Comparison of ENCODE assay signal across 9 cellular contexts in genomic region chr7:95213809-95214492, GRCh38.
DNase-seq lines count a peak whose midpoint lies in the region; ATAC-seq and TF ChIP-seq lines count a peak whose summit lies in the region.
"Had no signal": no experiment of that assay in that cellular context is flagged by ENCODE, and none has a peak within 500 bp of the region (broad histone marks: within the 10 kb centered on the region; RNA-seq: fewer than 3 reads in every experiment).

No MANE protein-coding gene starts in this region.

- no peak overlapping the region for H3K27ac Mint-ChIP-seq in WTC11

- no peaks in the 10 kb centered on the region for H3K36me3 ChIP-seq in heart right ventricle

- no peaks in the 10 kb centered on the region for H3K4me1 Mint-ChIP-seq in WTC11

- no peak overlapping the region for H3K4me3 Mint-ChIP-seq in WTC11

- intact Hi-C loops in heart right ventricle (cut with DNase I): no loop called here

- WGBS in heart right ventricle, 2 donors: 36 to 53% methylated on average over 6 of the region's 6 CpGs

- CTCF ChIA-PET in WTC11 (lab: Charles Lee): no interaction called here

- H3K4me1 ChIP-seq in heart right ventricle: peaks cover 0 to 13% (median 0%) of the 10 kb centered on the region in 9 donors

- H3K27ac ChIP-seq in heart right ventricle: peak overlapping the region in 3 of 10 donors; percentile 37 to 62 (median 55)

- no peaks in the 10 kb centered on the region for H3K27me3 Mint-ChIP-seq in WTC11 (ENCODE audit: low read depth)

- DNase-seq in Ammon's horn (ENCODE audit: low spot score) (peak; percentile 64), anterior cingulate cortex (lab: John Stamatoyannopoulos, UW) (peak in 51 of 58 donors; percentile 10 to 85 (median 53)), heart right ventricle (peak; percentile 66 to 76), putamen (ENCODE audit: low spot score) (peak; percentile 44), WTC11 (ENCODE audit: low spot score) (no peak)
- DNase-seq: NCI-H1930 had no signal

- ATAC-seq in heart right ventricle (peak; percentile 84 to 99 (median 92)), HG03097 (IDR thresholded peaks at IDR 0.05; ENCODE audit: low FRiP score, unreplicated experiment) (no peak), WTC11 (no peak), GM19023 (IDR thresholded peaks at IDR 0.05; ENCODE audit: unreplicated experiment) (no peak), HG03025 (IDR thresholded peaks at IDR 0.05; ENCODE audit: low FRiP score, unreplicated experiment) (no peak)

- H3K9me3 ChIP-seq in heart right ventricle: peaks cover 0 to 17% (median 0%) of the 10 kb centered on the region in 11 donors

- POLR2A ChIA-PET in WTC11 (lab: Charles Lee): no interaction called here

- TF ChIP-seq CTCF in heart right ventricle (IDR thresholded peaks at IDR 0.05) (no peak), WTC11 (IDR thresholded peaks at IDR 0.05) (no peak)

- H3K27me3 ChIP-seq in heart right ventricle: no peaks in the 10 kb centered on the region

- H3K9me3 Mint-ChIP-seq in WTC11: peaks cover 10% of the 10 kb centered on the region

- H3K36me3 Mint-ChIP-seq in WTC11: no peaks in the 10 kb centered on the region

- H3K4me3 ChIP-seq in heart right ventricle: no peak overlapping the region

TF ChIP-seq in WTC11, 78 proteins besides CTCF, POLR2A, EP300 and RAD21:
- no peak for TF ChIP-seq ZNF396 (CRISPR knock-in tag; IDR thresholded peaks at IDR 0.05; ENCODE audit: borderline replicate concordance)
- no peak for TF ChIP-seq ZNF317 (CRISPR knock-in tag; IDR thresholded peaks at IDR 0.05; ENCODE audit: borderline replicate concordance, low read depth)
- TF ChIP-seq MYBL2 (CRISPR knock-in tag; IDR thresholded peaks at IDR 0.05): no peak
- no peak for TF ChIP-seq MXD4 (CRISPR knock-in tag; IDR thresholded peaks at IDR 0.05; ENCODE audit: borderline replicate concordance)
- no peak for TF ChIP-seq PRDM15 (CRISPR knock-in tag; IDR thresholded peaks at IDR 0.05)

Comparison
In these comparisons a context has a peak if more than half of its experiments do, and no peak if none do; other contexts are left out.
1. ATAC-seq: peak in heart right ventricle (8 of 8); none in HG03097 (single experiment), WTC11 (single experiment), GM19023 (single experiment) and HG03025 (single experiment).